12 cellular contexts compared by ENCODE assay signal in genomic region chr2:226793615-226794014, GRCh38. TPM values are rescaled to one million over a fixed set of nuclear protein-coding genes. Genes with fewer than 3 reads are reported as not detected.
DNase-seq lines count a peak whose midpoint lies in the region; ATAC-seq and TF ChIP-seq lines count a peak whose summit lies in the region.
"Had no signal": no experiment of that assay in that cellular context is flagged by ENCODE, and none has a peak within 500 bp of the region (broad histone marks: within the 10 kb centered on the region; RNA-seq: fewer than 3 reads in every experiment).

No MANE protein-coding gene starts in this region.

- no peak for ATAC-seq in activated naive CD8-positive, alpha-beta T cell treated with anti-CD3 and anti-CD28 coated beads, Interleukin-2, amount 10 ng/mL, durations not matched to agents 7 days and 5 days (ENCODE audit: low read depth)

- CTCF ChIA-PET in HEK293 (lab: Yijun Ruan, JAX): interaction anchor here (0.6 to 1.0 kb wide), 2 partner anchors 9 to 179 kb away, joined by 5 to 7 read pairs; no protein-coding TSS in a partner anchor

- peak overlapping the region; percentile 29 for H3K4me3 Mint-ChIP-seq in activated naive CD8-positive, alpha-beta T cell treated with anti-CD3 and anti-CD28 coated beads, Interleukin-2, amount 10 ng/mL, durations not matched to agents 7 days and 5 days
- H3K4me3 Mint-ChIP-seq in glutamatergic neuron (ENCODE audit: unreplicated experiment): peak overlapping the region; percentile 73

- H3K27me3 Mint-ChIP-seq in activated naive CD8-positive, alpha-beta T cell treated with anti-CD3 and anti-CD28 coated beads, Interleukin-2, amount 10 ng/mL, durations not matched to agents 7 days and 5 days: no peaks in the 10 kb centered on the region
- peaks cover 7% of the 10 kb centered on the region for H3K27me3 Mint-ChIP-seq in glutamatergic neuron (ENCODE audit: unreplicated experiment)

- no peaks in the 10 kb centered on the region for H3K9me3 ChIP-seq in HEK293 (ENCODE audit: control insufficient read depth, insufficient read depth, low read depth, low read length)
- H3K9me3 ChIP-seq: HAP-1 had no signal

- no peak for DNase-seq in activated naive CD8-positive, alpha-beta T cell treated with anti-CD3 and anti-CD28 coated beads, Interleukin-2, amount 10 ng/mL, durations not matched to agents 7 days and 5 days
- DNase-seq in glutamatergic neuron: no peak
- no peak for DNase-seq in COR-L47 (lab: John Stamatoyannopoulos, UW)
- no peak for DNase-seq in SIG-M5 treated with dmso at 0.1 percent for 504 hours (lab: John Stamatoyannopoulos, UW; ENCODE audit: unreplicated experiment)
- no peak for DNase-seq in LoVo (ENCODE audit: low spot score)
- no peak for DNase-seq in posterior vena cava (ENCODE audit: low spot score)
- DNase-seq: activated effector memory CD4-positive, alpha-beta T cell treated with Interleukin-2 at 50 U/mL for 16 hours; MV-4-11; SIG-M5 had no signal

- peak overlapping the region; percentile 29 for H3K4me3 ChIP-seq in HEK293 (ENCODE audit: low read depth, low read length)
- peak overlapping the region in 4 of 7 experiments; percentile 70 to 81 (median 78) for H3K4me3 ChIP-seq in skin epidermis
- H3K4me3 ChIP-seq: HAP-1 had no signal

- peak overlapping the region; percentile 73; the same call in 1 of the 2 replicates for H3K27ac ChIP-seq in HEK293 (ENCODE audit: extremely low read depth, low read depth, low read length)
- peak overlapping the region in 14 of 21 experiments; percentile 10 to 97 (median 56) for H3K27ac ChIP-seq in skin epidermis

- TF ChIP-seq CTCF in HEK293 (tag by site-specific recombination; IDR thresholded peaks at IDR 0.05) (no peak), glutamatergic neuron (IDR thresholded peaks at IDR 0.05; ENCODE audit: partially characterized antibody, unreplicated experiment) (no peak)

- H3K4me1 Mint-ChIP-seq in activated naive CD8-positive, alpha-beta T cell treated with anti-CD3 and anti-CD28 coated beads, Interleukin-2, amount 10 ng/mL, durations not matched to agents 7 days and 5 days: peaks cover 55% of the 10 kb centered on the region
- peaks cover 43% of the 10 kb centered on the region for H3K4me1 Mint-ChIP-seq in glutamatergic neuron (ENCODE audit: low read depth, unreplicated experiment)

- peaks cover 7% of the 10 kb centered on the region for H3K36me3 Mint-ChIP-seq in activated naive CD8-positive, alpha-beta T cell treated with anti-CD3 and anti-CD28 coated beads, Interleukin-2, amount 10 ng/mL, durations not matched to agents 7 days and 5 days
- no peaks in the 10 kb centered on the region for H3K36me3 Mint-ChIP-seq in glutamatergic neuron (ENCODE audit: unreplicated experiment)

- no peak overlapping the region for H3K27ac Mint-ChIP-seq in activated naive CD8-positive, alpha-beta T cell treated with anti-CD3 and anti-CD28 coated beads, Interleukin-2, amount 10 ng/mL, durations not matched to agents 7 days and 5 days
- H3K27ac Mint-ChIP-seq in glutamatergic neuron (ENCODE audit: unreplicated experiment): no peak overlapping the region

- peaks cover 0 to 31% of the 10 kb centered on the region in 2 experiments; a peak in 1 of 3 replicates for H3K36me3 ChIP-seq in HEK293 (ENCODE audit: control insufficient read depth in 2 of 2, insufficient read depth in 1 of 2, low read length in 2 of 2)
- H3K36me3 ChIP-seq: HAP-1 had no signal

- POLR2A ChIA-PET in HEK293 (lab: Yijun Ruan, JAX): interaction anchor here (1.2 kb wide), 1 partner anchor 53 kb away, joined by 5 read pairs; no protein-coding TSS in a partner anchor
- POLR2A ChIA-PET in activated naive CD8-positive, alpha-beta T cell treated with anti-CD3 and anti-CD28 coated beads, Interleukin-2, amount 10 ng/mL, durations not matched to agents 7 days and 5 days (lab: Charles Lee): interaction anchor here (1.7 to 2.2 kb wide), 2 partner anchors 21 to 42 kb away, joined by 11 to 15 read pairs; partner anchors contain the start of gene RHBDD1

- intact Hi-C loops in posterior vena cava (cut with DNase I): loop anchor here in 1 of 2 donors (10.0 kb wide), 2 partner anchors 49 to 129 kb away; no protein-coding TSS in a partner anchor

- H3K9me3 Mint-ChIP-seq in activated naive CD8-positive, alpha-beta T cell treated with anti-CD3 and anti-CD28 coated beads, Interleukin-2, amount 10 ng/mL, durations not matched to agents 7 days and 5 days: no peaks in the 10 kb centered on the region
- peaks cover 2% of the 10 kb centered on the region for H3K9me3 Mint-ChIP-seq in glutamatergic neuron (ENCODE audit: unreplicated experiment)

- peaks cover 19% of the 10 kb centered on the region for H3K4me1 ChIP-seq in HEK293 (ENCODE audit: control insufficient read depth, insufficient read depth, low read length)

TF ChIP-seq in HEK293, 187 proteins besides CTCF, POLR2A, EP300 and RAD21:
- TF ChIP-seq HOXD13 (CRISPR knock-in tag; IDR thresholded peaks at IDR 0.05; ENCODE audit: borderline replicate concordance) (no peak), KLF9 (tag by site-specific recombination; IDR thresholded peaks at IDR 0.05; ENCODE audit: low read depth) (no peak), ZNF785 (tag by site-specific recombination; IDR thresholded peaks at IDR 0.05) (no peak), HOXA7 (CRISPR knock-in tag; IDR thresholded peaks at IDR 0.05; ENCODE audit: borderline replicate concordance) (no peak), SETDB1 (IDR thresholded peaks at IDR 0.05; ENCODE audit: insufficient read length, low read length) (no peak), ZNF394 (tag by site-specific recombination; IDR thresholded peaks at IDR 0.05; ENCODE audit: borderline replicate concordance) (no peak), ZNF747 (tag by site-specific recombination; IDR thresholded peaks at IDR 0.05) (no peak), SP7 (tag by site-specific recombination; IDR thresholded peaks at IDR 0.05) (no peak), ZNF548 (tag by site-specific recombination; IDR thresholded peaks at IDR 0.05) (no peak), ZNF280D (tag by site-specific recombination; IDR thresholded peaks at IDR 0.05) (no peak), GLI2 (tag by site-specific recombination; IDR thresholded peaks at IDR 0.05; ENCODE audit: borderline replicate concordance, low read depth) (no peak)

RNA-seq across cellular contexts. Expression of gene IRS1, which starts 6.0 kb away (rescaled TPM):
- 1 to 10 TPM; 6.5 to 8.0 TPM for total RNA-seq in activated naive CD8-positive, alpha-beta T cell treated with anti-CD3 and anti-CD28 coated beads, Interleukin-2, amount 10 ng/mL, durations not matched to agents 7 days and 5 days
- 8.1 TPM for total RNA-seq in glutamatergic neuron (ENCODE audit: unreplicated experiment)
- total RNA-seq in posterior vena cava: 10 to 100 TPM; 10.8 to 12.4 TPM

RNA-seq across cellular contexts. Expression of gene RHBDD1, which starts 42.2 kb away (rescaled TPM):
- total RNA-seq in activated naive CD8-positive, alpha-beta T cell treated with anti-CD3 and anti-CD28 coated beads, Interleukin-2, amount 10 ng/mL, durations not matched to agents 7 days and 5 days: 10 to 100 TPM; 33.1 to 44.9 TPM
- total RNA-seq in glutamatergic neuron (ENCODE audit: unreplicated experiment) (29.9 TPM), posterior vena cava (10 to 100 TPM; 39.3 to 40.5 TPM)
